Comparison of ENCODE assay signal across 1 cellular context in genomic region chr2:238974061-238974460, GRCh38.
TF ChIP-seq lines count a peak whose summit lies in the region.

No MANE protein-coding gene starts in this region.

TF ChIP-seq in SK-N-SH, 30 proteins besides CTCF, POLR2A, EP300 and RAD21 (continued from another document):
- TF ChIP-seq REST (IDR thresholded peaks at IDR 0.05; ENCODE audit: low read depth, low read length) (no peak), USF1 (IDR thresholded peaks at IDR 0.05; ENCODE audit: borderline replicate concordance, low read depth) (no peak), PBX3 (IDR thresholded peaks at IDR 0.05) (peak; percentile 45), FOSL2 (IDR thresholded peaks at IDR 0.05; ENCODE audit: borderline replicate concordance, low read depth) (0 out of 2 replicates have a peak, but pooled peaks have one; percentile 11), JUND (IDR thresholded peaks at IDR 0.05) (peak; percentile 56)
